In the genomic region with DNA sequence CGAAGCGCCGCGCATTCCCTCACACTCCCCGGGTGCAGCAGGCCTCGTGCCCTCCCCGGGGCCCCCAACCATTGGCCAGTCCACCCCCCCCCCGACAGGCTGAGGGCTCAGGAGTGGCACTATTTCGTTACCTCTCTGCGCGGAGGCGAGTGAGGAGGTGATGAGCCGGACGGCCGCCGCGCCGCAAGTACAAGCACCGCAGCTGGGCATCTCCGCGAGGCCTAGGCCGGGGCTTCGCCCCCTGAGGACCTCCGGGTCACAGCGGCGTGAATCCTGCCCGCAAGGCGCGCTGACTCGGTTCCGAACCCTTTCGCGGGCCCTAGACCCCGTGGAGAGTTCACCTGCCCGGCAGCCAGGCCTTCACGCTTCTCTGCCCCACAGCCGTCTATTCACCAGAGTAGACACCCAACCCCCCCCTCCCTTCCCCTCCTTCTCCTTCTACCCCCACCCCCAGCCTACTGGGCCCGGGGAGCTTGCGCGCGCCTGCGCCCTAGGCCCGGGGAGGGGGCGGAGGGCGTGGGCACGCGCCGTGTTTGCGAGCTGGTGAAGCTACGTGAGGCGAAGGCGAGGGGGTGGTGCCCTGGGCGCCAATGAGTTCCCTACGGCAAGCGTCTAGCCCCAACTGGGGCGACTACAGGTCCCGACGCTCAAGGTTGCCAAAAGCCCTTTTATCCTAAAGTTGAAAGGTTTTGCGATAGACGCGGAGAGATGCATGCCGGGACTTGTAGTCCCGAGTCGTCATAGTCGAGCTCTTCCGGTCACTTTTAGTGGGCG, we compare ENCODE assay signal across 8 cellular contexts. TPM values are rescaled to one million over a fixed set of nuclear protein-coding genes. Genes with fewer than 3 reads are reported as not detected.
DNase-seq lines count a peak whose midpoint lies in the region; ATAC-seq and TF ChIP-seq lines count a peak whose summit lies in the region.

Gene CLPX, minus strand, starts transcription at position 399 of the 774 bp plus-strand sequence. Its CDS starts 189 bp downstream, at position 210.

- H3K27me3 ChIP-seq in IMR-90 (ENCODE audit: control insufficient read depth, insufficient read depth, low read length) = no peaks in the 10 kb centered on the region

- peak within 1 kb of the TSS; percentile 78 for H3K56ac ChIP-seq in IMR-90 (ENCODE audit: extremely low read depth, insufficient read depth, low read length)

- H3K23ac ChIP-seq in IMR-90 (ENCODE audit: low read depth, low read length) = peak within 1 kb of the TSS; percentile 77; the same call in 1 of the 2 replicates

- DNase-seq in DMS 273 (lab: John Stamatoyannopoulos, UW; ENCODE audit: unreplicated experiment) = peak; percentile 94
- DNase-seq in IMR-90 = peak; percentile 89
- peak; percentile 92 for DNase-seq in OCI-LY7 (ENCODE audit: low spot score)
- peak; percentile 81 for DNase-seq in activated T-cell treated with anti-CD3 and anti-CD28 coated beads for 1 hour (ENCODE audit: low read depth)
- DNase-seq in epidermal melanocyte (ENCODE audit: insufficient read length, low spot score) = peak; percentile 51
- peak; percentile 94 for DNase-seq in midbrain (lab: John Stamatoyannopoulos, UW)
- DNase-seq in stimulated activated CD8-positive, alpha-beta memory T cell treated with anti-CD3 and anti-CD28 coated beads, Interleukin-15, amount 100 ng/mL, for 48 hours (ENCODE audit: low read depth in 2 of 2) = peak; percentile 84 to 87

- intact Hi-C loops in IMR-90 (cut with micrococcal nuclease) = loop anchor here (5.0 kb wide), 1 partner anchor 153 kb away; no protein-coding TSS in a partner anchor
- intact Hi-C loops in OCI-LY7 (cut with micrococcal nuclease; ENCODE audit: unreplicated experiment) = loop anchor here (1.0 to 10.0 kb wide), 5 partner anchors 52 to 200 kb away; partner anchors contain the start of genes PARP16, PDCD7 and RNU5B-1

- H2AFZ ChIP-seq in IMR-90 (replicated peaks; ENCODE audit: low read length, poor library complexity) (peak within 1 kb of the TSS; percentile 99), OCI-LY7 (ENCODE audit: low read length) (peak within 1 kb of the TSS; percentile 99)

- H4K5ac ChIP-seq in IMR-90 (ENCODE audit: low read depth, low read length) = peak within 1 kb of the TSS; percentile 89

- peak within 1 kb of the TSS; percentile 70 for H2AK5ac ChIP-seq in IMR-90 (ENCODE audit: low read depth, low read length)

- H3K9me1 ChIP-seq in IMR-90 (ENCODE audit: insufficient read depth, low read length) = 0 out of 2 replicates have a peak, but pooled peaks cover 6% of the 10 kb centered on the region

- H3K4me1 ChIP-seq in IMR-90 (ENCODE audit: control insufficient read depth, insufficient read depth, low read length) (no peaks in the 10 kb centered on the region), OCI-LY7 (ENCODE audit: insufficient read depth, low read length, poor library complexity, severe bottlenecking) (peaks cover 27% of the 10 kb centered on the region)

- H3K4me2 ChIP-seq in IMR-90 (ENCODE audit: low read depth, low read length) (peak within 1 kb of the TSS; percentile 80), OCI-LY7 (ENCODE audit: low read length) (peak within 1 kb of the TSS; percentile 80)

- TF ChIP-seq CTCF in IMR-90 (conservative IDR thresholded peaks at IDR 0.05; ENCODE audit: low read depth, low read length) (no peak), OCI-LY7 (conservative IDR thresholded peaks at IDR 0.05; ENCODE audit: low read length) (no peak)

- dilution Hi-C loops in IMR-90 (cut with HindIII; ENCODE audit: low sequenced_read_pairs, unreplicated experiment) = no loop called here

- peak within 1 kb of the TSS; percentile 84 for H3K4ac ChIP-seq in IMR-90 (ENCODE audit: low read depth, low read length)

- CTCF ChIA-PET in IMR-90 (lab: Yijun Ruan, JAX) (interaction anchor here (1.1 to 2.4 kb wide), 4 partner anchors 84 to 120 kb away, joined by 3 to 7 read pairs (median 6); partner anchors contain the start of gene RNU5B-1), OCI-LY7 (lab: Charles Lee; ENCODE audit: unreplicated experiment) (interaction anchor here (0.5 to 0.9 kb wide), 3 partner anchors 151 to 1262 kb away, joined by 3 to 4 read pairs (median 3); no protein-coding TSS in a partner anchor)

- no peaks in the 10 kb centered on the region for H3K9me2 ChIP-seq in OCI-LY7 (ENCODE audit: insufficient read depth, low read length)

- H3K79me2 ChIP-seq in OCI-LY7 (ENCODE audit: insufficient read depth, low read depth, low read length) = peaks cover 47% of the 10 kb centered on the region

- no peak for TF ChIP-seq RAD21 in IMR-90 (IDR thresholded peaks at IDR 0.05; ENCODE audit: low read length)

- H4K20me1 ChIP-seq in IMR-90 (ENCODE audit: insufficient read depth, low read length) (peaks cover 25% of the 10 kb centered on the region), OCI-LY7 (ENCODE audit: insufficient read depth, low read length) (no peaks in the 10 kb centered on the region; the same call in 1 of the 2 replicates)

- H3K18ac ChIP-seq in IMR-90 (ENCODE audit: low read depth, low read length) = peak within 1 kb of the TSS; percentile 63

- H3K14ac ChIP-seq in IMR-90 (replicated peaks; ENCODE audit: low read depth, low read length) = peak within 1 kb of the TSS; percentile 91

- H2BK5ac ChIP-seq in IMR-90 (ENCODE audit: low read depth, low read length, poor library complexity, severe bottlenecking) = peak within 1 kb of the TSS; percentile 84

- in situ Hi-C loops in IMR-90 (cut with MboI; ENCODE audit: low sequenced_read_pairs) = no loop called here

- no peaks in the 10 kb centered on the region for H3K9me3 ChIP-seq in IMR-90 (ENCODE audit: control insufficient read depth, insufficient read depth, low read length)
- H3K9me3 ChIP-seq in OCI-LY7 (ENCODE audit: low read length) = no peaks in the 10 kb centered on the region

- BruUV-seq in IMR-90 (replicated peaks; lab: Mats Ljungman, UMichigan) (no TSS peak), OCI-LY7 (replicated peaks; lab: Mats Ljungman, UMichigan) (no TSS peak)

- peaks cover 0 to 29% of the 10 kb centered on the region in 2 experiments for H3K79me1 ChIP-seq in IMR-90 (ENCODE audit: low read depth in 1 of 2, low read length in 2 of 2)

- H4K91ac ChIP-seq in IMR-90 (ENCODE audit: insufficient read depth, low read depth, low read length) = peak within 1 kb of the TSS; percentile 79

- peak within 1 kb of the TSS; percentile 94 for H3K9ac ChIP-seq in IMR-90 (ENCODE audit: low read depth, low read length)

- peak within 1 kb of the TSS; percentile 76 for H2BK120ac ChIP-seq in IMR-90 (ENCODE audit: low read depth, low read length)

- H3K36me3 ChIP-seq in IMR-90 (ENCODE audit: control insufficient read depth, insufficient read depth, low read length) (no peaks in the 10 kb centered on the region), OCI-LY7 (ENCODE audit: insufficient read depth, low read length) (peaks cover 9% of the 10 kb centered on the region)

- H3K4me3 ChIP-seq in IMR-90 (ENCODE audit: insufficient read depth, low read depth, low read length) = peak within 1 kb of the TSS; percentile 87
- H3K4me3 ChIP-seq in OCI-LY7 (ENCODE audit: low read depth, low read length, poor library complexity, severe bottlenecking) = peak within 1 kb of the TSS; percentile 94

- H2AK9ac ChIP-seq in IMR-90 (replicated peaks; ENCODE audit: low read depth, low read length, poor library complexity) = peak within 1 kb of the TSS; percentile 96

- H2BK20ac ChIP-seq in IMR-90 (ENCODE audit: low read depth, low read length) = peak within 1 kb of the TSS; percentile 49; the same call in 1 of the 2 replicates

- peak within 1 kb of the TSS; percentile 6; the same call in 2 of the 3 replicates for H2BK15ac ChIP-seq in IMR-90 (ENCODE audit: low read depth, low read length)

- 0% methylated on average over 32 of the region's 67 CpGs; no CpG with 5 or more reads in 1 of the 2 experiments for WGBS in IMR-90 (ENCODE audit: extremely low coverage in 2 of 2, insufficient read length in 1 of 2), 2 experiments

- POLR2A ChIA-PET in IMR-90 (lab: Charles Lee; ENCODE audit: unreplicated experiment) = interaction anchor here (0.5 to 1.0 kb wide), 3 partner anchors 113 to 1023 kb away, joined by 4 to 15 read pairs (median 11); partner anchors contain the start of genes PPIB and RNU5B-1
- POLR2A ChIA-PET in OCI-LY7 (lab: Charles Lee) = interaction anchor here (0.5 to 1.9 kb wide), 19 partner anchors 10 to 1909 kb away, joined by 3 to 7 read pairs (median 3); partner anchors contain the start of genes PARP16 and RNU5B-1

- ATAC-seq in GM21528 (IDR thresholded peaks at IDR 0.05; ENCODE audit: low FRiP score, unreplicated experiment) (peak; percentile 65), IMR-90 (ENCODE audit: low read depth) (peak; percentile 91)

- TF ChIP-seq POLR2A in IMR-90 (IDR thresholded peaks at IDR 0.05; ENCODE audit: low read depth, low read length) = peak; percentile 76

- H3K27ac ChIP-seq in IMR-90 (ENCODE audit: insufficient read depth, low read length) = peak within 1 kb of the TSS; percentile 94
- H3K27ac ChIP-seq in OCI-LY7 (ENCODE audit: low read depth, low read length, poor library complexity, severe bottlenecking) = peak within 1 kb of the TSS; percentile 65

- peak within 1 kb of the TSS; percentile 90 to 98 for H4K8ac ChIP-seq in IMR-90 (ENCODE audit: low read depth in 2 of 2, low read length in 2 of 2)

TF ChIP-seq in IMR-90, 13 proteins besides CTCF, POLR2A, EP300 and RAD21 (continues in another document):
- TF ChIP-seq MXI1 (IDR thresholded peaks at IDR 0.05; ENCODE audit: borderline replicate concordance, low read depth, low read length) = peak; percentile 1; the same call in 1 of the 2 replicates
- peak; percentile 75 for TF ChIP-seq BHLHE40 (IDR thresholded peaks at IDR 0.05; ENCODE audit: low read depth, low read length)
- TF ChIP-seq RCOR1 (IDR thresholded peaks at IDR 0.05; ENCODE audit: insufficient replicate concordance, low read length) = no peak
- no peak for TF ChIP-seq CHD1 (IDR thresholded peaks at IDR 0.05; ENCODE audit: low read depth, low read length)
- no peak for TF ChIP-seq SMC3 (IDR thresholded peaks at IDR 0.05; ENCODE audit: low read depth, low read length)
- TF ChIP-seq CEBPB (IDR thresholded peaks at IDR 0.05; ENCODE audit: low read depth, low read length) = no peak
- no peak for TF ChIP-seq RFX5 (IDR thresholded peaks at IDR 0.05; ENCODE audit: low read depth, low read length)
- no peak for TF ChIP-seq MAFK (IDR thresholded peaks at IDR 0.05; ENCODE audit: low read depth, low read length)
- peak; percentile 41; the same call in 1 of the 2 replicates for TF ChIP-seq USF2 (IDR thresholded peaks at IDR 0.05; ENCODE audit: low read depth, low read length)

RNA-seq across cellular contexts. Expression of gene CLPX, which starts in this region (rescaled TPM):
- total RNA-seq in IMR-90 (2012; rRNA removed) = 25.8 and 29.4 TPM in 2 replicates
- polyA plus RNA-seq in IMR-90 (2012; rRNA removed) = 21.5 and 26.9 TPM in 2 replicates
- 2.4 and 4.8 TPM in 2 replicates for polyA plus RNA-seq in IMR-90 (2012; cell fraction: cytosol; rRNA removed)
- polyA plus RNA-seq in IMR-90 (2012; cell fraction: nucleus; rRNA removed; ENCODE audit: low replicate concordance) = 5.0 and 16.3 TPM in 2 replicates
- total RNA-seq in OCI-LY7 (2014; rRNA removed; shearing (Covaris generic)) = 26.0 and 34.0 TPM in 2 replicates
- 51.8 and 53.3 TPM in 2 replicates for total RNA-seq in OCI-LY7 (2022)

Comparison
In these comparisons a context has a peak if more than half of its experiments do, and no peak if none do; other contexts are left out.
1. Peak in every context shown above with its lines: DNase-seq, ATAC-seq, H3K4me3 ChIP-seq and H3K27ac ChIP-seq.